Comparison of ENCODE assay signal across 29 cellular contexts in the genomic region with DNA sequence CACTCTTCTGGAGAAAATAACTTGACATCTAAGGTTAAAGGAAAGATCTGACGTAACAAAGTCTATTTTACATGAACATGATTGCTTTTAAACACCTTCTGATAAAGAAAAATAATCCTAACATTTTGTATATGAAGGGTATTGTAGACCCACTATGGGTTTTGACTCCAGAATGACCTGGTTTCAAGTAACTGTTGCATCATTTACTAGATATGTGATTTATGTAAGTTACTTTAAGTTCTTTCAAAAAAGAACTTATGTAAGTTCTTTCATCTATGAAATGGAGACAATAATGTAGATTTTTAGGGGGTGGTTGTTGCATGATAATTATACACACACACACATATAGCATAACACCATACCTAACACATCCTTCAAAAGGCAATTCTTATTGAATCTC.
"Had no signal": no experiment of that assay in that cellular context is flagged by ENCODE, and none has a peak within 500 bp of the region (broad histone marks: within the 10 kb centered on the region; RNA-seq: fewer than 3 reads in every experiment).

No MANE protein-coding gene starts in this region.

- H3K27me3 Mint-ChIP-seq: dendritic cell treated with granulocyte-macrophage colony-stimulating factor and Interleukin-4, amounts not matched to agents 40 ng/mL and 50 ng/mL, for 4 days had no signal

- H3K4me3 Mint-ChIP-seq: dendritic cell treated with granulocyte-macrophage colony-stimulating factor and Interleukin-4, amounts not matched to agents 40 ng/mL and 50 ng/mL, for 4 days; effector memory CD8-positive, alpha-beta T cell; endodermal cell had no signal

- H3K9me3 Mint-ChIP-seq: dendritic cell treated with granulocyte-macrophage colony-stimulating factor and Interleukin-4, amounts not matched to agents 40 ng/mL and 50 ng/mL, for 4 days; endodermal cell had no signal

- H3K9me3 ChIP-seq: colonic mucosa, esophagus muscularis mucosa, esophagus squamous epithelium, gastrocnemius medialis, gastroesophageal sphincter, heart left ventricle, heart right ventricle had no signal

- H3K27ac ChIP-seq: colonic mucosa, coronary artery, dorsolateral prefrontal cortex, epithelial cell of prostate, esophagus muscularis mucosa, esophagus squamous epithelium, foreskin keratinocyte, gastrocnemius medialis, gastroesophageal sphincter, heart left ventricle, heart right ventricle had no signal

- DNase-seq: colonic mucosa; cortex of kidney; dermis blood vessel endothelial cell; dorsolateral prefrontal cortex; effector CD4-positive, alpha-beta T cell; effector CD8-positive, alpha-beta T cell; effector memory CD4-positive, alpha-beta T cell; effector memory CD8-positive, alpha-beta T cell; endodermal cell; erythroblast; esophagus squamous epithelium; foreskin fibroblast; foreskin keratinocyte; foreskin melanocyte; gastrocnemius medialis; glutamatergic neuron; head of caudate nucleus; heart left ventricle; heart right ventricle had no signal

- FAIRE-seq: colon, endometrium, endothelial cell of umbilical vein, frontal cortex had no signal

- H3K36me3 ChIP-seq: colonic mucosa, esophagus muscularis mucosa, esophagus squamous epithelium, gastrocnemius medialis, gastroesophageal sphincter, heart left ventricle, heart right ventricle had no signal

- H3K27me3 ChIP-seq: colonic mucosa, esophagus muscularis mucosa, foreskin keratinocyte, gastrocnemius medialis, heart right ventricle had no signal

- H3K4me3 ChIP-seq: colonic mucosa, coronary artery, dorsolateral prefrontal cortex, esophagus muscularis mucosa, esophagus squamous epithelium, gastrocnemius medialis, gastroesophageal sphincter, heart left ventricle, heart right ventricle had no signal

- H3K4me1 ChIP-seq: colonic mucosa, esophagus muscularis mucosa, esophagus squamous epithelium, foreskin keratinocyte, gastrocnemius medialis, gastroesophageal sphincter, heart left ventricle, heart right ventricle had no signal

- ATAC-seq: effector memory CD8-positive, alpha-beta T cell; esophagus mucosa; foreskin keratinocyte; gastrocnemius medialis; gastroesophageal sphincter; heart left ventricle; heart right ventricle had no signal

- H3K27ac Mint-ChIP-seq: dendritic cell treated with granulocyte-macrophage colony-stimulating factor and Interleukin-4, amounts not matched to agents 40 ng/mL and 50 ng/mL, for 4 days; effector memory CD8-positive, alpha-beta T cell; endodermal cell had no signal
